Comparison of ENCODE assay signal across 25 cellular contexts in the genomic region with DNA sequence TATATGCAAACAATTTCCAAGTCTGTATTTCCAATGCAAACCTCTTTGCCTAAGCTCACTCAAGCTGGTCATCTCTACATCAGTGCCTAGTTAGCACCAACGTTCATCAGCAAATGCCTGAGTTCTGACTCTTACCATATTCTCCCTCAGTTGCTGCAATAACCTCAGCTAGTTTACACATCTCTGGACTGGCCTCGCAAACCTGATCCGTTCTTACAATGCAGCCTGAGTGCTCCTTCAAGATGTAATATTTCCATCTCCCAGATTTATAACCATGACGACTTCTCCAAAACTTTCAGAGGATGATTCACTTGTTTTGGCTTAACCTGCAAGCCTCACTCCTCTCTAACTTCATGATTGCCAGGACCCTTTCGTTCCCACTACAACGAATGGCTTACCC.
DNase-seq lines count a peak whose midpoint lies in the region; ATAC-seq, FAIRE-seq and TF ChIP-seq lines count a peak whose summit lies in the region.
"Had no signal": no experiment of that assay in that cellular context is flagged by ENCODE, and none has a peak within 500 bp of the region (broad histone marks: within the 10 kb centered on the region; RNA-seq: fewer than 3 reads in every experiment).

No MANE protein-coding gene starts in this region.

- H3K27me3 ChIP-seq in foreskin keratinocyte: no peaks in the 10 kb centered on the region
- H3K27me3 ChIP-seq: BLaER1 treated with 17β-estradiol and CSF1 and Interleukin-3, amounts not matched to agents 10 nM and 100 nM; MG63; SJSA1 had no signal

- H3K27me3 Mint-ChIP-seq in activated CD4-positive, alpha-beta T cell treated with anti-CD3 and anti-CD28 coated beads, Interleukin-2, amount 10 ng/mL, durations not matched to agents 7 days and 5 days: peaks cover 19% of the 10 kb centered on the region

- POLR2A ChIA-PET in activated CD4-positive, alpha-beta T cell treated with anti-CD3 and anti-CD28 coated beads, Interleukin-2, amount 10 ng/mL, durations not matched to agents 7 days and 5 days (lab: Charles Lee): no interaction called here

- peaks cover 2% of the 10 kb centered on the region for H3K9me3 Mint-ChIP-seq in activated CD4-positive, alpha-beta T cell treated with anti-CD3 and anti-CD28 coated beads, Interleukin-2, amount 10 ng/mL, durations not matched to agents 7 days and 5 days
- H3K9me3 Mint-ChIP-seq: CD4-positive, alpha-beta memory T cell had no signal

- H3K4me1 ChIP-seq in foreskin keratinocyte: no peaks in the 10 kb centered on the region
- H3K4me1 ChIP-seq: Caco-2, SJSA1 had no signal

- DNase-seq in activated CD4-positive, alpha-beta T cell treated with anti-CD3 and anti-CD28 coated beads, Interleukin-2, amount 10 ng/mL, durations not matched to agents 7 days and 5 days: no peak
- no peak for DNase-seq in activated CD4-positive, alpha-beta T cell treated with anti-CD3 and anti-CD28 coated beads for 1 hour
- DNase-seq in foreskin keratinocyte: peak; percentile 29 to 42
- DNase-seq in sciatic nerve (ENCODE audit: low spot score): no peak
- no peak for DNase-seq in GM12892 (ENCODE audit: insufficient read length)
- no peak for DNase-seq in NCI-H446 treated with DMSO at 0.1 percent for 48 hours (lab: John Stamatoyannopoulos, UW)
- no peak for DNase-seq in stimulated activated naive CD8-positive, alpha-beta T cell treated with anti-CD3 and anti-CD28 coated beads, Interleukin-15, Interleukin-2, amounts not matched to agents 100 U/mL and 50 U/mL, for 24 hours
- DNase-seq: ACHN; Caco-2; CD4-positive, alpha-beta memory T cell; MG63; NCI-H1694 treated with DMSO at 0.1 percent for 48 hours; NCI-H2107; NCI-H510A treated with DMSO at 0.1 percent for 48 hours; OCI-M1 had no signal

- CTCF ChIA-PET in activated CD4-positive, alpha-beta T cell treated with anti-CD3 and anti-CD28 coated beads, Interleukin-2, amount 10 ng/mL, durations not matched to agents 7 days and 5 days (lab: Charles Lee): interaction anchor here (0.9 kb wide), 1 partner anchor 9 kb away, joined by 3 read pairs; no protein-coding TSS in a partner anchor

- no peaks in the 10 kb centered on the region for H3K36me3 Mint-ChIP-seq in activated CD4-positive, alpha-beta T cell treated with anti-CD3 and anti-CD28 coated beads, Interleukin-2, amount 10 ng/mL, durations not matched to agents 7 days and 5 days (ENCODE audit: low read depth)
- H3K36me3 Mint-ChIP-seq: CD4-positive, alpha-beta memory T cell had no signal

- FAIRE-seq in GM12892 (lab: Jason Lieb, UNC): no peak
- FAIRE-seq: GM12891, H54, HepG2, K562, RCC 7860 had no signal

- TF ChIP-seq POLR2A in GM12892 (IDR thresholded peaks at IDR 0.05; ENCODE audit: low read depth, low read length): no peak

- H3K4me3 Mint-ChIP-seq in activated CD4-positive, alpha-beta T cell treated with anti-CD3 and anti-CD28 coated beads, Interleukin-2, amount 10 ng/mL, durations not matched to agents 7 days and 5 days: no peak overlapping the region
- H3K4me3 Mint-ChIP-seq: CD4-positive, alpha-beta memory T cell had no signal

- intact Hi-C loops in sciatic nerve (cut with DNase I): no loop called here

- peak overlapping the region; percentile 7 for H3K27ac Mint-ChIP-seq in activated CD4-positive, alpha-beta T cell treated with anti-CD3 and anti-CD28 coated beads, Interleukin-2, amount 10 ng/mL, durations not matched to agents 7 days and 5 days

- peaks cover 15% of the 10 kb centered on the region for H3K4me1 Mint-ChIP-seq in activated CD4-positive, alpha-beta T cell treated with anti-CD3 and anti-CD28 coated beads, Interleukin-2, amount 10 ng/mL, durations not matched to agents 7 days and 5 days

- ATAC-seq in foreskin keratinocyte: no peak
- ATAC-seq in sciatic nerve: peak; percentile 70
- ATAC-seq in HG03045 (IDR thresholded peaks at IDR 0.05; ENCODE audit: unreplicated experiment): no peak
- ATAC-seq in stimulated activated naive CD8-positive, alpha-beta T cell treated with anti-CD3 and anti-CD28 coated beads, Interleukin-15, Interleukin-2, amounts not matched to agents 100 U/mL and 50 U/mL, for 24 hours: no peak
- ATAC-seq: HepG2, K562 had no signal

- TF ChIP-seq CTCF in foreskin keratinocyte (conservative IDR thresholded peaks at IDR 0.05): no peak

- H3K27ac ChIP-seq in foreskin keratinocyte: no peak overlapping the region
- H3K27ac ChIP-seq: 22Rv1; BLaER1 treated with 17β-estradiol and CSF1 and Interleukin-3, amounts not matched to agents 10 nM and 100 nM; HL-60; SJSA1 had no signal

Comparison
In these comparisons a context has a peak if more than half of its experiments do, and no peak if none do; other contexts are left out.
1. DNase-seq: peak in foreskin keratinocyte (2 of 2); none in activated CD4-positive, alpha-beta T cell treated with anti-CD3 and anti-CD28 coated beads, Interleukin-2, amount 10 ng/mL, durations not matched to agents 7 days and 5 days (single experiment), activated CD4-positive, alpha-beta T cell treated with anti-CD3 and anti-CD28 coated beads for 1 hour (single experiment), sciatic nerve (single experiment), GM12892 (single experiment), NCI-H446 treated with DMSO at 0.1 percent for 48 hours (single experiment) and stimulated activated naive CD8-positive, alpha-beta T cell treated with anti-CD3 and anti-CD28 coated beads, Interleukin-15, Interleukin-2, amounts not matched to agents 100 U/mL and 50 U/mL, for 24 hours (single experiment).